19 cellular contexts compared by ENCODE assay signal in genomic region chr3:121514496-121514895, GRCh38. TPM values are rescaled to one million over a fixed set of nuclear protein-coding genes. Genes with fewer than 3 reads are reported as not detected.
DNase-seq lines count a peak whose midpoint lies in the region; ATAC-seq, FAIRE-seq and TF ChIP-seq lines count a peak whose summit lies in the region.
"Had no signal": no experiment of that assay in that cellular context is flagged by ENCODE, and none has a peak within 500 bp of the region (broad histone marks: within the 10 kb centered on the region; RNA-seq: fewer than 3 reads in every experiment).

No MANE protein-coding gene starts in this region.

- no peak overlapping the region for H2AK5ac ChIP-seq in H1 (ENCODE audit: low read depth, low read length)
- no peak overlapping the region for H2AK5ac ChIP-seq in mesenchymal stem cell (ENCODE audit: low read length, severe bottlenecking)

- POLR2A ChIA-PET in H1 (lab: Charles Lee; ENCODE audit: partially characterized antibody) = interaction anchor here (0.9 kb wide), 1 partner anchor 11 kb away, joined by 3 read pairs; no protein-coding TSS in a partner anchor
- POLR2A ChIA-PET in MCF 10A (lab: Yijun Ruan, JAX) = interaction anchor here (0.7 kb wide), 1 partner anchor 23 kb away, joined by 3 read pairs; no protein-coding TSS in a partner anchor
- POLR2A ChIA-PET in CD4-positive, alpha-beta T cell (lab: Charles Lee) = no interaction called here

- TF ChIP-seq POLR2A in H1 (IDR thresholded peaks at IDR 0.05; ENCODE audit: control extremely low read depth in 1 of 2, low read depth in 2 of 2, low read length in 2 of 2) (no peak), breast epithelium (IDR thresholded peaks at IDR 0.05) (no peak)

- no peaks in the 10 kb centered on the region for H3K9me3 ChIP-seq in H1 (ENCODE audit: insufficient read depth in 2 of 2, low read depth in 1 of 2, low read length in 1 of 2)
- H3K9me3 ChIP-seq in CD4-positive, alpha-beta T cell (ENCODE audit: control insufficient read depth, low read length) = peaks cover 19% of the 10 kb centered on the region
- H3K9me3 ChIP-seq in mesenchymal stem cell (ENCODE audit: control insufficient read depth, low read length) = peaks cover 11% of the 10 kb centered on the region
- peaks cover 6 to 19% of the 10 kb centered on the region in 2 donors for H3K9me3 ChIP-seq in breast epithelium
- H3K9me3 ChIP-seq: A549, HAP-1 had no signal

- TF ChIP-seq RAD21 in H1 (IDR thresholded peaks at IDR 0.05 in 1 of 2, conservative IDR thresholded peaks at IDR 0.05 in 1 of 2; ENCODE audit: low read depth in 2 of 2, low read length in 2 of 2) = no peak

- H3K27me3 Mint-ChIP-seq in T-helper 2 cell treated with Interferon-gamma antibody and Interleukin-4, amounts not matched to agents 5 μg/mL and 100 μg/mL, for 36 hours (ENCODE audit: low read depth) = no peaks in the 10 kb centered on the region
- H3K27me3 Mint-ChIP-seq in MCF 10A (ENCODE audit: insufficient read depth, unreplicated experiment) = no peaks in the 10 kb centered on the region
- H3K27me3 Mint-ChIP-seq in CD4-positive, alpha-beta T cell = no peaks in the 10 kb centered on the region
- H3K27me3 Mint-ChIP-seq: CD4-positive, alpha-beta memory T cell had no signal

- no peak overlapping the region for H4K91ac ChIP-seq in H1 (replicated peaks; ENCODE audit: insufficient read length, low read length)
- H4K91ac ChIP-seq in mesenchymal stem cell (ENCODE audit: low read length) = no peak overlapping the region

- no peak overlapping the region for H3K9ac ChIP-seq in H1 (replicated peaks in 1 of 4; ENCODE audit: extremely low read depth in 1 of 4, low read depth in 3 of 4, low read length in 3 of 4)
- no peak overlapping the region for H3K9ac ChIP-seq in mesenchymal stem cell (ENCODE audit: low read length)
- H3K9ac ChIP-seq: GM23248 had no signal

- H3K4ac ChIP-seq in H1 (replicated peaks; ENCODE audit: insufficient read length, low read depth, low read length) (no peak overlapping the region), mesenchymal stem cell (ENCODE audit: low read depth in 1 of 2, low read length in 2 of 2) (no peak overlapping the region)

- H2AFZ ChIP-seq in H1 (ENCODE audit: low read length) (no peak overlapping the region), mesenchymal stem cell (ENCODE audit: low read depth, low read length) (no peak overlapping the region)
- H2AFZ ChIP-seq: GM23248 had no signal

- H3K36me3 Mint-ChIP-seq in T-helper 2 cell treated with Interferon-gamma antibody and Interleukin-4, amounts not matched to agents 5 μg/mL and 100 μg/mL, for 36 hours (ENCODE audit: low read depth) = peaks cover 64% of the 10 kb centered on the region
- H3K36me3 Mint-ChIP-seq in MCF 10A (ENCODE audit: insufficient read depth, unreplicated experiment) = peaks cover 14% of the 10 kb centered on the region
- H3K36me3 Mint-ChIP-seq in CD4-positive, alpha-beta T cell (ENCODE audit: low read depth) = peaks cover 9% of the 10 kb centered on the region

- H2BK120ac ChIP-seq in H1 (replicated peaks; ENCODE audit: low read depth, low read length) (no peak overlapping the region), mesenchymal stem cell (ENCODE audit: low read depth, low read length) (no peak overlapping the region)

- H3K36me3 ChIP-seq in H1 (ENCODE audit: control insufficient read depth in 2 of 4, insufficient read depth in 4 of 4, low read length in 3 of 4) = peaks cover 0 to 26% (median 13%) of the 10 kb centered on the region in 4 experiments; a peak in 5 of 8 replicates
- H3K36me3 ChIP-seq in mesenchymal stem cell (ENCODE audit: control insufficient read depth in 1 of 2, insufficient read depth in 2 of 2, low read depth in 1 of 2, low read length in 2 of 2) = peaks cover 0 to 4% of the 10 kb centered on the region in 2 experiments
- no peaks in the 10 kb centered on the region for H3K36me3 ChIP-seq in breast epithelium

- H3K4me3 ChIP-seq in H1 (ENCODE audit: extremely low read depth in 1 of 4, insufficient read depth in 2 of 4, low read depth in 3 of 4, low read length in 4 of 4) (no peak overlapping the region), mesenchymal stem cell (ENCODE audit: insufficient read depth in 1 of 2, low read depth in 1 of 2, low read length in 2 of 2) (no peak overlapping the region), breast epithelium (no peak overlapping the region)
- H3K4me3 ChIP-seq: A549, GM23248, HAP-1 had no signal

- no peak for DNase-seq in T-helper 2 cell treated with Interferon-gamma antibody and Interleukin-4, amounts not matched to agents 5 μg/mL and 100 μg/mL, for 36 hours (ENCODE audit: low spot score)
- no peak for DNase-seq in T-helper 2 cell
- DNase-seq in H1 (ENCODE audit: low read depth in 1 of 2, low spot score in 2 of 2) = no peak
- peak; percentile 10 for DNase-seq in iPS-NIHi7 (ENCODE audit: extremely low spot score)
- no peak for DNase-seq in MCF 10A (ENCODE audit: unreplicated experiment)
- no peak for DNase-seq in CD4-positive, alpha-beta T cell
- DNase-seq in mesenchymal stem cell = no peak
- no peak for DNase-seq in breast epithelium (ENCODE audit: low spot score in 2 of 2)
- DNase-seq: AML-193; CD4-positive, alpha-beta memory T cell; DMS79 treated with DMSO at 0.1 percent for 48 hours; GF-D8; GM23248 had no signal

- FAIRE-seq in H1 (lab: Jason Lieb, UNC) = peak; percentile 45
- FAIRE-seq: A549, GM19239 had no signal

- peaks cover 30% of the 10 kb centered on the region for H3K9me3 Mint-ChIP-seq in T-helper 2 cell treated with Interferon-gamma antibody and Interleukin-4, amounts not matched to agents 5 μg/mL and 100 μg/mL, for 36 hours
- H3K9me3 Mint-ChIP-seq in MCF 10A (ENCODE audit: unreplicated experiment) = peaks cover 8% of the 10 kb centered on the region
- peaks cover 7% of the 10 kb centered on the region for H3K9me3 Mint-ChIP-seq in CD4-positive, alpha-beta T cell

- intact Hi-C loops in MCF 10A (cut with micrococcal nuclease) (no loop called here), breast epithelium (cut with DNase I; ENCODE audit: low total_unique reads) (no loop called here)
- intact Hi-C loops in CD4-positive, alpha-beta T cell (cut with DNase I, micrococcal nuclease) = no loop called here

- peaks cover 3% of the 10 kb centered on the region for H3K4me1 Mint-ChIP-seq in T-helper 2 cell treated with Interferon-gamma antibody and Interleukin-4, amounts not matched to agents 5 μg/mL and 100 μg/mL, for 36 hours (ENCODE audit: low read depth)
- no peaks in the 10 kb centered on the region for H3K4me1 Mint-ChIP-seq in MCF 10A (ENCODE audit: insufficient read depth, unreplicated experiment)
- H3K4me1 Mint-ChIP-seq in CD4-positive, alpha-beta T cell (ENCODE audit: low read depth) = no peaks in the 10 kb centered on the region
- H3K4me1 Mint-ChIP-seq: CD4-positive, alpha-beta memory T cell had no signal

- TF ChIP-seq CTCF in H1 (IDR thresholded peaks at IDR 0.05; ENCODE audit: control extremely low read depth in 1 of 3, insufficient read depth in 1 of 3, low read depth in 1 of 3, low read length in 3 of 3) (no peak), MCF 10A (IDR thresholded peaks at IDR 0.05; ENCODE audit: unreplicated experiment) (no peak), breast epithelium (IDR thresholded peaks at IDR 0.05) (no peak)
- no peak for TF ChIP-seq CTCF in CD4-positive, alpha-beta T cell (IDR thresholded peaks at IDR 0.05)

- TF ChIP-seq EP300 in H1 (IDR thresholded peaks at IDR 0.05; ENCODE audit: borderline replicate concordance in 1 of 2, low read depth in 2 of 2, low read length in 2 of 2) = no peak

- H3K27ac ChIP-seq in H1 (ENCODE audit: low read depth, low read length) (peak overlapping the region; percentile 5; the same call in 1 of the 2 replicates), mesenchymal stem cell (ENCODE audit: low read length, poor library complexity, severe bottlenecking) (no peak overlapping the region), breast epithelium (no peak overlapping the region)
- no peak overlapping the region for H3K27ac ChIP-seq in CD4-positive, alpha-beta T cell (ENCODE audit: low read depth, low read length)
- H3K27ac ChIP-seq: 22Rv1, A549, C4-2B, GM23248 had no signal

- no peak overlapping the region for H4K5ac ChIP-seq in H1 (ENCODE audit: insufficient read length, low read depth, low read length)

- H3K18ac ChIP-seq in H1 (ENCODE audit: extremely low read depth, low read length) (no peak overlapping the region), mesenchymal stem cell (ENCODE audit: low read depth in 1 of 2, low read length in 2 of 2) (no peak overlapping the region)

- H3K23ac ChIP-seq in H1 (ENCODE audit: insufficient read length) (no peak overlapping the region), mesenchymal stem cell (ENCODE audit: low read length in 2 of 2) (no peak overlapping the region)

- peak overlapping the region; percentile 49 for H3K27ac Mint-ChIP-seq in T-helper 2 cell treated with Interferon-gamma antibody and Interleukin-4, amounts not matched to agents 5 μg/mL and 100 μg/mL, for 36 hours
- H3K27ac Mint-ChIP-seq in MCF 10A (ENCODE audit: low read depth, unreplicated experiment) = no peak overlapping the region
- no peak overlapping the region for H3K27ac Mint-ChIP-seq in CD4-positive, alpha-beta T cell

- H3K4me2 ChIP-seq in H1 (ENCODE audit: insufficient read depth in 1 of 2, low read depth in 2 of 2, low read length in 2 of 2) = no peak overlapping the region
- H3K4me2 ChIP-seq in mesenchymal stem cell (ENCODE audit: low read length, poor library complexity, severe bottlenecking) = no peak overlapping the region
- H3K4me2 ChIP-seq: A549 had no signal

- ATAC-seq in CD4-positive, alpha-beta T cell (ENCODE audit: poor library complexity) = no peak
- ATAC-seq: A549 had no signal

- peaks cover 0 to 16% of the 10 kb centered on the region in 2 experiments; a peak in 1 of 4 replicates for H3K79me2 ChIP-seq in H1 (ENCODE audit: control insufficient read depth in 1 of 2, insufficient read depth in 2 of 2, low read length in 2 of 2)

- no peaks in the 10 kb centered on the region; the same call in 1 of the 2 replicates for H3K23me2 ChIP-seq in H1 (ENCODE audit: low read depth, low read length)

- no peak overlapping the region for H3K56ac ChIP-seq in H1 (replicated peaks; ENCODE audit: insufficient read length, low read depth, low read length)

- peaks cover 0 to 3% (median 0%) of the 10 kb centered on the region in 4 experiments; a peak in 2 of 7 replicates for H3K4me1 ChIP-seq in H1 (replicated peaks in 1 of 4; ENCODE audit: control insufficient read depth in 3 of 4, insufficient read depth in 4 of 4, low read length in 3 of 4)
- H3K4me1 ChIP-seq in mesenchymal stem cell (ENCODE audit: control insufficient read depth, insufficient read depth, low read depth, low read length) = no peaks in the 10 kb centered on the region
- H3K4me1 ChIP-seq in breast epithelium = no peaks in the 10 kb centered on the region
- H3K4me1 ChIP-seq: A549, HAP-1 had no signal

- H3K27me3 ChIP-seq in H1 (replicated peaks in 1 of 4; ENCODE audit: control insufficient read depth in 3 of 4, extremely low read depth in 1 of 4, insufficient read depth in 3 of 4, low read length in 3 of 4) (no peaks in the 10 kb centered on the region), mesenchymal stem cell (ENCODE audit: control insufficient read depth in 1 of 2, insufficient read depth in 1 of 2, low read length in 2 of 2) (no peaks in the 10 kb centered on the region), breast epithelium (no peaks in the 10 kb centered on the region)
- no peaks in the 10 kb centered on the region for H3K27me3 ChIP-seq in CD4-positive, alpha-beta T cell (ENCODE audit: control insufficient read depth, insufficient read depth, low read length)

- CTCF ChIA-PET in H1 (lab: Charles Lee; ENCODE audit: partially characterized antibody) (no interaction called here), MCF 10A (lab: Yijun Ruan, JAX) (interaction anchor here (0.6 to 1.4 kb wide), 2 partner anchors 9 to 872 kb away, joined by 3 to 4 read pairs; no protein-coding TSS in a partner anchor)
- CTCF ChIA-PET in CD4-positive, alpha-beta T cell (lab: Charles Lee) = no interaction called here

- no peak overlapping the region for H3K4me3 Mint-ChIP-seq in T-helper 2 cell treated with Interferon-gamma antibody and Interleukin-4, amounts not matched to agents 5 μg/mL and 100 μg/mL, for 36 hours
- no peak overlapping the region for H3K4me3 Mint-ChIP-seq in MCF 10A (ENCODE audit: unreplicated experiment)
- no peak overlapping the region for H3K4me3 Mint-ChIP-seq in CD4-positive, alpha-beta T cell
- H3K4me3 Mint-ChIP-seq: CD4-positive, alpha-beta memory T cell had no signal

- BruUV-seq in MCF 10A (replicated peaks; lab: Mats Ljungman, UMichigan) = no TSS peak

- H3K79me1 ChIP-seq in H1 (ENCODE audit: low read depth, low read length) (peaks cover 6% of the 10 kb centered on the region), mesenchymal stem cell (replicated peaks; ENCODE audit: low read length, poor library complexity, severe bottlenecking) (peaks cover 14% of the 10 kb centered on the region)

- no peak overlapping the region for H2BK15ac ChIP-seq in H1 (ENCODE audit: low read length)
- H2BK15ac ChIP-seq in mesenchymal stem cell (ENCODE audit: low read depth, poor library complexity, severe bottlenecking) = no peak overlapping the region

- H4K20me1 ChIP-seq in H1 (replicated peaks in 1 of 2; ENCODE audit: control insufficient read depth in 1 of 2, insufficient read depth in 2 of 2, low read length in 2 of 2) = no peaks in the 10 kb centered on the region

- H2BK12ac ChIP-seq in H1 (ENCODE audit: low read depth, low read length) = no peak overlapping the region
- no peak overlapping the region for H2BK12ac ChIP-seq in mesenchymal stem cell (ENCODE audit: low read length in 2 of 2)

- no peak overlapping the region for H2BK20ac ChIP-seq in H1 (ENCODE audit: low read length)

- H2BK5ac ChIP-seq in H1 (ENCODE audit: low read depth, low read length) (no peak overlapping the region; the same call in none of the 2 replicates), mesenchymal stem cell (ENCODE audit: low read depth, low read length, poor library complexity, severe bottlenecking) (no peak overlapping the region)

- H4K8ac ChIP-seq in H1 (ENCODE audit: extremely low read depth, insufficient read depth, low read length) (no peak overlapping the region), mesenchymal stem cell (ENCODE audit: low read length) (no peak overlapping the region)

- H3K14ac ChIP-seq in H1 (ENCODE audit: insufficient read length) (no peak overlapping the region), mesenchymal stem cell (ENCODE audit: low read length in 2 of 2) (no peak overlapping the region)

- 83% methylated on average over 3 of the region's 3 CpGs; no CpG with 5 or more reads in 1 of the 2 experiments for WGBS in H1 (ENCODE audit: extremely low coverage in 1 of 2, insufficient coverage in 1 of 2, insufficient read length in 1 of 2, insufficient replicate concordance in 2 of 2, low coverage in 1 of 2, low lambda C conversion rate in 2 of 2, missing lambda C conversion rate in 1 of 2), 2 experiments
- WGBS in mesenchymal stem cell = 99% methylated on average over 3 of the region's 3 CpGs

RNA-seq across cellular contexts. Expression of gene POLQ, which starts 31.3 kb away (rescaled TPM):
- 15.3 and 16.1 TPM in 2 replicates for total RNA-seq in H1 (2021; fragmentation: NEBNext Ultra II Directional; extraction: Animal tissue kit (Norgen Biotek cat#: 25700))
- polyA plus RNA-seq in H1 (2011; rRNA removed) = 2.5 and 3.6 TPM in 2 replicates
- 5.1 TPM for polyA plus RNA-seq in H1 (2011; cell fraction: cytosol; rRNA removed)
- polyA plus RNA-seq in H1 (2011; cell fraction: nucleus; rRNA removed) = 5.7 TPM
- 7.4 to 11.7 TPM (median 9.7 TPM) in 4 replicates for polyA plus RNA-seq in H1 (2012, experiment 1 of 2)
- 0.29 TPM for polyA plus RNA-seq in H1 (2012, experiment 2 of 2)
- 6.4 TPM for polyA plus RNA-seq in H1 (2013, experiment 1 of 2)
- 5.6 TPM for polyA plus RNA-seq in H1 (2013, experiment 2 of 2)
- polyA minus RNA-seq in H1 (2011; rRNA and poly(A)+ RNA removed) = 15.4 and 20.9 TPM in 2 replicates
- 17.8 TPM for polyA minus RNA-seq in H1 (2011; cell fraction: cytosol; rRNA and poly(A)+ RNA removed)
- 39.4 TPM for polyA minus RNA-seq in H1 (2011; cell fraction: nucleus; rRNA and poly(A)+ RNA removed)
- total RNA-seq in MCF 10A (2022) (4.1 and 5.8 TPM in 2 replicates), breast epithelium (under 1 TPM; under 0.01 to 0.64 (median 0.29) TPM)
- total RNA-seq in CD4-positive, alpha-beta T cell = under 1 TPM; 0.17 to 0.30 TPM
- polyA plus RNA-seq in mesenchymal stem cell (2013, experiment 1 of 2) = 0.54 TPM
- 0.53 TPM for polyA plus RNA-seq in mesenchymal stem cell (2013, experiment 2 of 2)

RNA-seq across cellular contexts. Expression of gene ARGFX, which starts 53.3 kb away (rescaled TPM):
- not detected in 2 replicates for total RNA-seq in H1 (2021; fragmentation: NEBNext Ultra II Directional; extraction: Animal tissue kit (Norgen Biotek cat#: 25700))
- polyA plus RNA-seq in H1 (2011; rRNA removed) = not detected in 2 replicates
- polyA plus RNA-seq in H1 (2011; cell fraction: cytosol; rRNA removed) = not detected
- not detected for polyA plus RNA-seq in H1 (2011; cell fraction: nucleus; rRNA removed)
- polyA plus RNA-seq in H1 (2012, experiment 1 of 2) = not detected in 4 replicates
- not detected for polyA plus RNA-seq in H1 (2012, experiment 2 of 2)
- polyA plus RNA-seq in H1 (2013, experiment 1 of 2) = not detected
- not detected for polyA plus RNA-seq in H1 (2013, experiment 2 of 2)
- polyA minus RNA-seq in H1 (2011; rRNA and poly(A)+ RNA removed) = 0.25 TPM in 1 of 2 replicates, not detected in the other
- polyA minus RNA-seq in H1 (2011; cell fraction: cytosol; rRNA and poly(A)+ RNA removed) = not detected
- polyA minus RNA-seq in H1 (2011; cell fraction: nucleus; rRNA and poly(A)+ RNA removed) = not detected
- not detected in 2 replicates for total RNA-seq in MCF 10A (2022)
- not detected for total RNA-seq in CD4-positive, alpha-beta T cell
- not detected for polyA plus RNA-seq in mesenchymal stem cell (2013, experiment 1 of 2)
- not detected for polyA plus RNA-seq in mesenchymal stem cell (2013, experiment 2 of 2)
- total RNA-seq in breast epithelium = not detected
- total RNA-seq: CD4-positive, alpha-beta memory T cell; GM23248 had no signal
- polyA plus RNA-seq: A549; BJ; CD4-positive, alpha-beta memory T cell; GM23248 had no signal
